Comparison of ENCODE assay signal across 13 cellular contexts in the genomic region with DNA sequence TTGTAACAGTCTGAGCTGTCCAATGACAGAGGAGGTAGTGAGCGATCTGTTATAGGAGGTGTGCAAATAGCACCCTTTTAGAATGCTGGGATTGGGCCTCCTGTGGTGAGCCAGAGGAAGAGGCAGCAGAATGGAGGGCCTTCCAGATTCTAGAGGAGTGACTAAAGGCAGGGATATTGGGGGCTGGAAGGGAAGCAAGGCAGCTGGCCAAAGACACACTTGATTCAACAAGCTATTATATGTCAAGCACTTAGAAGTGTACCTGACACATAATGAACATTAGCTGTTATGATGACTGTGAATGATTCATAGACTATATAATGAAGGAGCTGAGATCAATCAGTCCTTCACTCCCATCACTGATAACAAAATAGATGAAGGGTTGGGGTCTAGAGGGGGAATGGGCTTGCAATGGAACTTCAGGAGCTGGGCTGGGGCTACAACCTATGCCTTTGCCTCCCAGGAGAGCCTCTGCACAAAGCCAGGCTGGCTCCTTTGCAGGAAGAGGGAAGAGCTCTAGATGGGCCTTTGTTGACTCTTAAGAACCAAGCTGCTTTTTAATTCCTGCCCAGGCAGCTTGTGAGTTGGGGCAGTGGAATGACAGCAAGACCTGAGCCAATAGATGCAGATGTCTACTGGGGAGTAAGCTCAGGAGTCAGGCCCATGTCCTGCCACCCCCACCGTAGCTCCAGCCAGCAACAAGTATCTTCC. TPM values are rescaled to one million over a fixed set of nuclear protein-coding genes. Genes with fewer than 3 reads are reported as not detected.
DNase-seq lines count a peak whose midpoint lies in the region; ATAC-seq, FAIRE-seq and TF ChIP-seq lines count a peak whose summit lies in the region.
"Had no signal": no experiment of that assay in that cellular context is flagged by ENCODE, and none has a peak within 500 bp of the region (broad histone marks: within the 10 kb centered on the region; RNA-seq: fewer than 3 reads in every experiment).

No MANE protein-coding gene starts in this region.

- H3K27me3 Mint-ChIP-seq in type B pancreatic cell = no peaks in the 10 kb centered on the region

- H2BK5ac ChIP-seq in H1 (ENCODE audit: low read depth, low read length) = no peak overlapping the region

- TF ChIP-seq POLR2A in heart left ventricle (IDR thresholded peaks at IDR 0.05) (no peak), H1 (IDR thresholded peaks at IDR 0.05; ENCODE audit: control extremely low read depth in 1 of 2, low read depth in 2 of 2, low read length in 2 of 2) (no peak)

- peaks cover 0 to 3% of the 10 kb centered on the region in 2 experiments for H4K20me1 ChIP-seq in H1 (replicated peaks in 1 of 2; ENCODE audit: control insufficient read depth in 1 of 2, insufficient read depth in 2 of 2, low read length in 2 of 2)

- H3K4me2 ChIP-seq in H1 (ENCODE audit: insufficient read depth in 1 of 2, low read depth in 2 of 2, low read length in 2 of 2) = no peak overlapping the region

- H2BK15ac ChIP-seq in H1 (ENCODE audit: low read length) = no peak overlapping the region

- H2BK120ac ChIP-seq in H1 (replicated peaks; ENCODE audit: low read depth, low read length) = no peak overlapping the region

- H3K9me3 Mint-ChIP-seq in type B pancreatic cell = no peaks in the 10 kb centered on the region

- no peak overlapping the region for H3K14ac ChIP-seq in H1 (ENCODE audit: insufficient read length)

- no peak overlapping the region for H2BK20ac ChIP-seq in H1 (ENCODE audit: low read length)

- no peak overlapping the region for H2AFZ ChIP-seq in H1 (ENCODE audit: low read length)

- no peaks in the 10 kb centered on the region for H3K79me1 ChIP-seq in H1 (ENCODE audit: low read depth, low read length)

- H3K4me1 ChIP-seq in left ventricle myocardium inferior (peaks cover 71% of the 10 kb centered on the region), heart left ventricle (peaks cover 0 to 64% (median 44%) of the 10 kb centered on the region in 12 donors), H1 (replicated peaks in 1 of 4; ENCODE audit: control insufficient read depth in 3 of 4, insufficient read depth in 4 of 4, low read length in 3 of 4) (peaks cover 0 to 8% (median 4%) of the 10 kb centered on the region in 4 experiments; a peak in 5 of 7 replicates)

- peaks cover 29% of the 10 kb centered on the region for H3K36me3 ChIP-seq in left ventricle myocardium inferior
- H3K36me3 ChIP-seq in heart left ventricle = peaks cover 0 to 37% (median 31%) of the 10 kb centered on the region in 9 donors
- H3K36me3 ChIP-seq in H1 (ENCODE audit: control insufficient read depth in 2 of 4, insufficient read depth in 4 of 4, low read length in 3 of 4) = no peaks in the 10 kb centered on the region; a peak in 1 of 8 replicates

- H3K4me3 ChIP-seq in left ventricle myocardium inferior = no peak overlapping the region
- no peak overlapping the region for H3K4me3 ChIP-seq in heart left ventricle
- no peak overlapping the region for H3K4me3 ChIP-seq in H1 (ENCODE audit: extremely low read depth in 1 of 4, insufficient read depth in 2 of 4, low read depth in 3 of 4, low read length in 4 of 4)
- H3K4me3 ChIP-seq: BLaER1 treated with 17β-estradiol and CSF1 and Interleukin-3, amounts not matched to agents 10 nM and 100 nM had no signal

- H2BK12ac ChIP-seq in H1 (ENCODE audit: low read depth, low read length) = no peak overlapping the region

- peaks cover 6% of the 10 kb centered on the region; the same call in 1 of the 2 replicates for H3K23me2 ChIP-seq in H1 (ENCODE audit: low read depth, low read length)

- no peak overlapping the region for H3K27ac Mint-ChIP-seq in type B pancreatic cell

- H3K9me3 ChIP-seq in left ventricle myocardium inferior (replicated peaks) = no peaks in the 10 kb centered on the region
- no peaks in the 10 kb centered on the region for H3K9me3 ChIP-seq in heart left ventricle
- no peaks in the 10 kb centered on the region for H3K9me3 ChIP-seq in H1 (ENCODE audit: insufficient read depth in 2 of 2, low read depth in 1 of 2, low read length in 1 of 2)
- H3K9me3 ChIP-seq: BLaER1 treated with 17β-estradiol and CSF1 and Interleukin-3, amounts not matched to agents 10 nM and 100 nM had no signal

- no peak overlapping the region for H3K4ac ChIP-seq in H1 (replicated peaks; ENCODE audit: insufficient read length, low read depth, low read length)

- no peak for TF ChIP-seq EP300 in H1 (IDR thresholded peaks at IDR 0.05; ENCODE audit: borderline replicate concordance in 1 of 2, low read depth in 2 of 2, low read length in 2 of 2)

- no peak overlapping the region for H3K56ac ChIP-seq in H1 (replicated peaks; ENCODE audit: insufficient read length, low read depth, low read length)

- FAIRE-seq in H1 (lab: Jason Lieb, UNC) = no peak
- no peak for FAIRE-seq in GM19239 (lab: Jason Lieb, UNC)

- POLR2A ChIA-PET in H1 (lab: Charles Lee; ENCODE audit: partially characterized antibody) = interaction anchor here (0.9 to 2.3 kb wide), 2 partner anchors 10 to 11 kb away, joined by 4 to 8 read pairs; partner anchors contain the start of gene MOB3C

- 80 to 100% (median 94%) methylated on average over 2 of the region's 2 CpGs for WGBS in heart left ventricle, 4 donors
- 89% methylated on average over 2 of the region's 2 CpGs; no CpG with 5 or more reads in 1 of the 2 experiments for WGBS in H1 (ENCODE audit: extremely low coverage in 1 of 2, insufficient coverage in 1 of 2, insufficient read length in 1 of 2, insufficient replicate concordance in 2 of 2, low coverage in 1 of 2, low lambda C conversion rate in 2 of 2, missing lambda C conversion rate in 1 of 2), 2 experiments

- no peak for TF ChIP-seq RAD21 in H1 (IDR thresholded peaks at IDR 0.05 in 1 of 2, conservative IDR thresholded peaks at IDR 0.05 in 1 of 2; ENCODE audit: low read depth in 2 of 2, low read length in 2 of 2)

- H3K4me1 Mint-ChIP-seq in type B pancreatic cell (ENCODE audit: unreplicated experiment) = peaks cover 19% of the 10 kb centered on the region

- no peak overlapping the region for H4K8ac ChIP-seq in H1 (ENCODE audit: extremely low read depth, insufficient read depth, low read length)

- H3K27ac ChIP-seq in left ventricle myocardium inferior (replicated peaks) (peak overlapping the region; percentile 55), heart left ventricle (peak overlapping the region in 4 of 12 donors; percentile 30 to 55 (median 36)), H1 (ENCODE audit: low read depth, low read length) (no peak overlapping the region)

- intact Hi-C loops in left ventricle myocardium inferior (cut with micrococcal nuclease) = no loop called here
- intact Hi-C loops in heart left ventricle (cut with DNase I) = no loop called here

- H3K18ac ChIP-seq in H1 (ENCODE audit: extremely low read depth, low read length) = no peak overlapping the region

- H3K23ac ChIP-seq in H1 (ENCODE audit: insufficient read length) = no peak overlapping the region

- peak overlapping the region; percentile 51 for H3K4me3 Mint-ChIP-seq in type B pancreatic cell

- no peak for DNase-seq in left ventricle myocardium inferior
- no peak for DNase-seq in heart left ventricle
- peak; percentile 46 to 84 for DNase-seq in NCI-H446 (lab: John Stamatoyannopoulos, UW)
- DNase-seq in H1 (ENCODE audit: low read depth in 1 of 2, low spot score in 2 of 2) = no peak
- no peak for DNase-seq in type B pancreatic cell (ENCODE audit: extremely low spot score, unreplicated experiment)
- DNase-seq in HCEC 1CT = no peak
- DNase-seq in GM19239 (ENCODE audit: insufficient read length, low spot score) = no peak
- DNase-seq: activated gamma-delta T cell treated with Interleukin-2 at 50 U/mL for 16 hours, islet precursor cell, NCI-H2171 had no signal

- TF ChIP-seq CTCF in left ventricle myocardium inferior (IDR thresholded peaks at IDR 0.05; ENCODE audit: borderline replicate concordance) = no peak
- no peak for TF ChIP-seq CTCF in heart left ventricle (IDR thresholded peaks at IDR 0.05)
- no peak for TF ChIP-seq CTCF in H1 (IDR thresholded peaks at IDR 0.05; ENCODE audit: control extremely low read depth in 1 of 3, insufficient read depth in 1 of 3, low read depth in 1 of 3, low read length in 3 of 3)
- no peak for TF ChIP-seq CTCF in type B pancreatic cell (conservative IDR thresholded peaks at IDR 0.05)

- H3K79me2 ChIP-seq in H1 (ENCODE audit: control insufficient read depth in 1 of 2, insufficient read depth in 2 of 2, low read length in 2 of 2) = no peaks in the 10 kb centered on the region

- ATAC-seq in heart left ventricle (no peak), HG03520 (IDR thresholded peaks at IDR 0.05; ENCODE audit: unreplicated experiment) (no peak)

- no peak overlapping the region for H4K5ac ChIP-seq in H1 (ENCODE audit: insufficient read length, low read depth, low read length)

- H3K36me3 Mint-ChIP-seq in type B pancreatic cell = peaks cover 4% of the 10 kb centered on the region

- H3K9ac ChIP-seq in H1 (replicated peaks in 1 of 4; ENCODE audit: extremely low read depth in 1 of 4, low read depth in 3 of 4, low read length in 3 of 4) = no peak overlapping the region

- H3K27me3 ChIP-seq in left ventricle myocardium inferior (ENCODE audit: low read depth) (no peaks in the 10 kb centered on the region), heart left ventricle (no peaks in the 10 kb centered on the region), H1 (replicated peaks in 1 of 4; ENCODE audit: control insufficient read depth in 3 of 4, extremely low read depth in 1 of 4, insufficient read depth in 3 of 4, low read length in 3 of 4) (0 out of 7 replicates have a peak, but pooled peaks cover 0 to 2% (median 0%) of the 10 kb centered on the region in 4 experiments)
- H3K27me3 ChIP-seq: BLaER1 treated with 17β-estradiol and CSF1 and Interleukin-3, amounts not matched to agents 10 nM and 100 nM had no signal

- no peak overlapping the region for H4K91ac ChIP-seq in H1 (replicated peaks; ENCODE audit: insufficient read length, low read length)

- CTCF ChIA-PET in H1 (lab: Charles Lee; ENCODE audit: partially characterized antibody) = interaction anchor here (1.0 to 10.7 kb wide), 8 partner anchors 13 to 160 kb away, joined by 3 to 126 read pairs (median 6); partner anchors contain the start of gene MOB3C

- H2AK5ac ChIP-seq in H1 (ENCODE audit: low read depth, low read length) = 0 out of 2 replicates have a peak overlapping the region, but pooled peaks have one; percentile 47

RNA-seq across cellular contexts. Expression of gene MKNK1, which starts 2.3 kb away (rescaled TPM):
- total RNA-seq in left ventricle myocardium inferior = 43.5 TPM
- 10 to 100 TPM; 23.1 to 77.6 (median 37.8) TPM for total RNA-seq in heart left ventricle
- 10 to 100 TPM; 23.5 to 35.3 TPM for polyA plus RNA-seq in heart left ventricle
- total RNA-seq in H1 (2021; fragmentation: NEBNext Ultra II Directional; extraction: Animal tissue kit (Norgen Biotek cat#: 25700)) = 21.5 and 23.9 TPM in 2 replicates
- polyA plus RNA-seq in H1 (2011; rRNA removed) = 13.9 and 16.3 TPM in 2 replicates
- 19.1 TPM for polyA plus RNA-seq in H1 (2011; cell fraction: cytosol; rRNA removed)
- polyA plus RNA-seq in H1 (2011; cell fraction: nucleus; rRNA removed) = 30.3 TPM
- polyA plus RNA-seq in H1 (2012, experiment 1 of 2) = 17.2 to 24.1 TPM (median 18.9 TPM) in 4 replicates
- polyA plus RNA-seq in H1 (2012, experiment 2 of 2) = 15.5 TPM
- polyA plus RNA-seq in H1 (2013, experiment 1 of 2) = 22.1 TPM
- polyA plus RNA-seq in H1 (2013, experiment 2 of 2) = 21.1 TPM
- 13.5 and 13.6 TPM in 2 replicates for polyA minus RNA-seq in H1 (2011; rRNA and poly(A)+ RNA removed)
- polyA minus RNA-seq in H1 (2011; cell fraction: cytosol; rRNA and poly(A)+ RNA removed) = 13.2 TPM
- 15.8 TPM for polyA minus RNA-seq in H1 (2011; cell fraction: nucleus; rRNA and poly(A)+ RNA removed)
- total RNA-seq in type B pancreatic cell (ENCODE audit: low replicate concordance) = 29.4 and 39.7 TPM in 2 replicates

RNA-seq across cellular contexts. Expression of gene MOB3C, which starts 10.2 kb away (rescaled TPM):
- 12.8 TPM for total RNA-seq in left ventricle myocardium inferior
- 10 to 100 TPM in 6 of 9 donors, 1 to 10 TPM in 3; 6.9 to 24.0 (median 11.2) TPM for total RNA-seq in heart left ventricle
- polyA plus RNA-seq in heart left ventricle = 1 to 10 TPM; 6.0 to 9.7 TPM
- 5.1 and 5.8 TPM in 2 replicates for total RNA-seq in H1 (2021; fragmentation: NEBNext Ultra II Directional; extraction: Animal tissue kit (Norgen Biotek cat#: 25700))
- 6.6 and 7.9 TPM in 2 replicates for polyA plus RNA-seq in H1 (2011; rRNA removed)
- 4.8 TPM for polyA plus RNA-seq in H1 (2011; cell fraction: cytosol; rRNA removed)
- polyA plus RNA-seq in H1 (2011; cell fraction: nucleus; rRNA removed) = 5.9 TPM
- polyA plus RNA-seq in H1 (2012, experiment 1 of 2) = 4.7 to 6.3 TPM (median 5.8 TPM) in 4 replicates
- polyA plus RNA-seq in H1 (2012, experiment 2 of 2) = 4.1 TPM
- polyA plus RNA-seq in H1 (2013, experiment 1 of 2) = 2.7 TPM
- 2.8 TPM for polyA plus RNA-seq in H1 (2013, experiment 2 of 2)
- 6.1 and 9.2 TPM in 2 replicates for polyA minus RNA-seq in H1 (2011; rRNA and poly(A)+ RNA removed)
- polyA minus RNA-seq in H1 (2011; cell fraction: cytosol; rRNA and poly(A)+ RNA removed) = 2.9 TPM
- polyA minus RNA-seq in H1 (2011; cell fraction: nucleus; rRNA and poly(A)+ RNA removed) = 6.0 TPM
- 5.7 and 6.8 TPM in 2 replicates for total RNA-seq in type B pancreatic cell (ENCODE audit: low replicate concordance)

RNA-seq across cellular contexts. Expression of gene KNCN, which starts 55.0 kb away (rescaled TPM):
- not detected for total RNA-seq in left ventricle myocardium inferior
- not detected for total RNA-seq in heart left ventricle
- polyA plus RNA-seq in heart left ventricle = not detected
- not detected in 2 replicates for total RNA-seq in H1 (2021; fragmentation: NEBNext Ultra II Directional; extraction: Animal tissue kit (Norgen Biotek cat#: 25700))
- polyA plus RNA-seq in H1 (2011; rRNA removed) = not detected in 2 replicates
- not detected for polyA plus RNA-seq in H1 (2011; cell fraction: cytosol; rRNA removed)
- not detected for polyA plus RNA-seq in H1 (2011; cell fraction: nucleus; rRNA removed)
- not detected in 4 replicates for polyA plus RNA-seq in H1 (2012, experiment 1 of 2)
- polyA plus RNA-seq in H1 (2012, experiment 2 of 2) = not detected
- polyA plus RNA-seq in H1 (2013, experiment 1 of 2) = not detected
- polyA plus RNA-seq in H1 (2013, experiment 2 of 2) = not detected
- polyA minus RNA-seq in H1 (2011; rRNA and poly(A)+ RNA removed) = not detected in 2 replicates
- not detected for polyA minus RNA-seq in H1 (2011; cell fraction: cytosol; rRNA and poly(A)+ RNA removed)
- not detected for polyA minus RNA-seq in H1 (2011; cell fraction: nucleus; rRNA and poly(A)+ RNA removed)
- not detected in 2 replicates for total RNA-seq in type B pancreatic cell (ENCODE audit: low replicate concordance)
- total RNA-seq: SK-MEL-5 had no signal

Comparison
In these comparisons a context has a peak if more than half of its experiments do, and no peak if none do; other contexts are left out.
1. DNase-seq: peak in NCI-H446 (2 of 2); none in left ventricle myocardium inferior (single experiment), heart left ventricle (0 of 5), H1 (0 of 2), type B pancreatic cell (single experiment), HCEC 1CT (single experiment) and GM19239 (single experiment).